ENCODE assay signal across 8 cellular contexts in genomic region chr6:150334790-150335783, GRCh38. TPM values are rescaled to one million over a fixed set of nuclear protein-coding genes. Genes with fewer than 3 reads are reported as not detected.
DNase-seq lines count a peak whose midpoint lies in the region; ATAC-seq, FAIRE-seq and TF ChIP-seq lines count a peak whose summit lies in the region.

No MANE protein-coding gene starts in this region.

- no peak for TF ChIP-seq EP300 in A549 (IDR thresholded peaks at IDR 0.05)

- H3K4me3 ChIP-seq in A549 (no peak overlapping the region), DND-41 (ENCODE audit: low read depth in 1 of 2, low read length in 2 of 2) (no peak overlapping the region), NB4 (ENCODE audit: low read depth, low read length) (no peak overlapping the region), skeletal muscle cell (ENCODE audit: low read depth, low read length) (no peak overlapping the region)

- no peak overlapping the region for H3K27ac ChIP-seq in A549
- H3K27ac ChIP-seq in DND-41 (ENCODE audit: low read length): no peak overlapping the region

- no peaks in the 10 kb centered on the region for H3K4me1 Mint-ChIP-seq in activated CD8-positive, alpha-beta T cell treated with anti-CD3 and anti-CD28 coated beads, Interleukin-2, amount 10 ng/mL, durations not matched to agents 7 days and 5 days (ENCODE audit: low read depth)

- peak; percentile 80 for TF ChIP-seq CTCF in A549 (IDR thresholded peaks at IDR 0.05)
- peak; percentile 75 for TF ChIP-seq CTCF in DND-41 (IDR thresholded peaks at IDR 0.05; ENCODE audit: borderline replicate concordance, extremely low read depth, low read length, poor library complexity, severe bottlenecking)
- TF ChIP-seq CTCF in NB4 (IDR thresholded peaks at IDR 0.05; ENCODE audit: low read depth, low read length): peak; percentile 64

- no peak overlapping the region for H3K4me3 Mint-ChIP-seq in activated CD8-positive, alpha-beta T cell treated with anti-CD3 and anti-CD28 coated beads, Interleukin-2, amount 10 ng/mL, durations not matched to agents 7 days and 5 days

- no peaks in the 10 kb centered on the region for H3K36me3 Mint-ChIP-seq in activated CD8-positive, alpha-beta T cell treated with anti-CD3 and anti-CD28 coated beads, Interleukin-2, amount 10 ng/mL, durations not matched to agents 7 days and 5 days (ENCODE audit: low read depth)

- H3K79me2 ChIP-seq in DND-41 (ENCODE audit: insufficient read depth, low read length): no peaks in the 10 kb centered on the region

- no peaks in the 10 kb centered on the region for H4K20me1 ChIP-seq in DND-41 (ENCODE audit: insufficient read depth, low read length)

- H3K4me1 ChIP-seq in A549 (no peaks in the 10 kb centered on the region), DND-41 (ENCODE audit: insufficient read depth, low read length) (no peaks in the 10 kb centered on the region)

- H3K9me3 ChIP-seq in A549 (no peaks in the 10 kb centered on the region), DND-41 (ENCODE audit: insufficient read depth, low read length, severe bottlenecking) (no peaks in the 10 kb centered on the region)

- intact Hi-C loops in left cardiac atrium (cut with DNase I): loop anchor here (1.0 to 2.0 kb wide), 2 partner anchors 254 to 255 kb away; no protein-coding TSS in a partner anchor

- H3K9me3 Mint-ChIP-seq in activated CD8-positive, alpha-beta T cell treated with anti-CD3 and anti-CD28 coated beads, Interleukin-2, amount 10 ng/mL, durations not matched to agents 7 days and 5 days (ENCODE audit: insufficient read depth): no peaks in the 10 kb centered on the region

- POLR2A ChIA-PET in A549 (lab: Yijun Ruan, JAX): no interaction called here
- POLR2A ChIA-PET in activated CD8-positive, alpha-beta T cell treated with anti-CD3 and anti-CD28 coated beads, Interleukin-2, amount 10 ng/mL, durations not matched to agents 7 days and 5 days (lab: Charles Lee): no interaction called here

- CTCF ChIA-PET in A549 (lab: Yijun Ruan, JAX): interaction anchor here (0.6 to 1.8 kb wide), 9 partner anchors 8 to 540 kb away, joined by 3 to 19 read pairs (median 4); no protein-coding TSS in a partner anchor
- CTCF ChIA-PET in activated CD8-positive, alpha-beta T cell treated with anti-CD3 and anti-CD28 coated beads, Interleukin-2, amount 10 ng/mL, durations not matched to agents 7 days and 5 days (lab: Charles Lee): interaction anchor here (1.3 kb wide), 1 partner anchor 255 kb away, joined by 8 read pairs; no protein-coding TSS in a partner anchor

- H3K36me3 ChIP-seq in DND-41 (ENCODE audit: insufficient read depth, low read length): no peaks in the 10 kb centered on the region

- H2AFZ ChIP-seq in DND-41 (ENCODE audit: low read depth, low read length): no peak overlapping the region

- no peak overlapping the region for H3K4me2 ChIP-seq in A549
- no peak overlapping the region for H3K4me2 ChIP-seq in DND-41 (ENCODE audit: insufficient read depth, low read length)

- peaks cover 3% of the 10 kb centered on the region for H3K27me3 Mint-ChIP-seq in activated CD8-positive, alpha-beta T cell treated with anti-CD3 and anti-CD28 coated beads, Interleukin-2, amount 10 ng/mL, durations not matched to agents 7 days and 5 days (ENCODE audit: low read depth)

- WGBS in A549 (ENCODE audit: missing lambda C conversion rate): 33% methylated on average over 7 of the region's 7 CpGs

- no peak for FAIRE-seq in A549 (lab: Jason Lieb, UNC)

- TF ChIP-seq POLR2A in A549 (IDR thresholded peaks at IDR 0.05; ENCODE audit: low read length) (no peak), NB4 (IDR thresholded peaks at IDR 0.05; ENCODE audit: extremely low read depth, insufficient read length) (no peak)

- H3K27me3 ChIP-seq in DND-41 (ENCODE audit: insufficient read depth, low read length, poor library complexity): peaks cover 6% of the 10 kb centered on the region

- DNase-seq in A549 (ENCODE audit: low read depth in 1 of 2, low spot score in 1 of 2) (peak; percentile 40 to 72), DND-41 (peak; percentile 35), NB4 (ENCODE audit: low read depth) (peak; percentile 67), left cardiac atrium (peak; percentile 28), skeletal muscle cell (ENCODE audit: low read depth) (peak; percentile 45), NCI-H510A (lab: John Stamatoyannopoulos, UW) (no peak), NK-92 (lab: John Stamatoyannopoulos, UW; ENCODE audit: unreplicated experiment) (no peak)
- DNase-seq in activated CD8-positive, alpha-beta T cell treated with anti-CD3 and anti-CD28 coated beads, Interleukin-2, amount 10 ng/mL, durations not matched to agents 7 days and 5 days: peak; percentile 31

- TF ChIP-seq RAD21 in A549 (conservative IDR thresholded peaks at IDR 0.05 in 1 of 2, IDR thresholded peaks at IDR 0.05 in 1 of 2): peak; percentile 80 to 82

- ATAC-seq in A549 (peak; percentile 47 to 59; a peak in 2 of 6 replicates), DND-41 (ENCODE audit: insufficient read depth, low read depth) (no peak), left cardiac atrium (peak in 1 of 2 donors; percentile 50)
- no peak for ATAC-seq in activated CD8-positive, alpha-beta T cell treated with anti-CD3 and anti-CD28 coated beads, Interleukin-2, amount 10 ng/mL, durations not matched to agents 7 days and 5 days

- H3K9ac ChIP-seq in DND-41 (ENCODE audit: low read depth, low read length): no peak overlapping the region

- no peak overlapping the region for H3K27ac Mint-ChIP-seq in activated CD8-positive, alpha-beta T cell treated with anti-CD3 and anti-CD28 coated beads, Interleukin-2, amount 10 ng/mL, durations not matched to agents 7 days and 5 days

TF ChIP-seq in A549, 52 proteins besides CTCF, POLR2A, EP300 and RAD21:
- TF ChIP-seq ZFP36 (IDR thresholded peaks at IDR 0.05; ENCODE audit: borderline replicate concordance, partially characterized antibody): no peak
- no peak for TF ChIP-seq RFX5 (IDR thresholded peaks at IDR 0.05)
- peak; percentile 86 for TF ChIP-seq SMC3 (IDR thresholded peaks at IDR 0.05)
TF ChIP-seq in A549: peak in this region for 1.

RNA-seq across cellular contexts. Expression of gene IYD, which starts 33.7 kb away (rescaled TPM):
- 0.03 and 0.08 TPM in 2 replicates for polyA plus RNA-seq in A549 (2011; rRNA removed)
- 0.01 TPM in 1 of 2 replicates, not detected in the other for polyA plus RNA-seq in A549 (2012; cell fraction: cytosol; rRNA removed)
- polyA plus RNA-seq in A549 (2012; cell fraction: nucleus; rRNA removed): not detected in 2 replicates
- polyA plus RNA-seq in A549 (2017; fragmentation: RNase III; extraction: RNeasy Plus Mini Kit Qiagen cat#74134 plus additional on column Dnase treatment): not detected in 3 replicates
- polyA minus RNA-seq in A549 (2011; rRNA and poly(A)+ RNA removed): not detected in 2 replicates
- total RNA-seq in activated CD8-positive, alpha-beta T cell treated with anti-CD3 and anti-CD28 coated beads, Interleukin-2, amount 10 ng/mL, durations not matched to agents 7 days and 5 days: not detected
- not detected for total RNA-seq in left cardiac atrium

Comparison
In these comparisons a context has a peak if more than half of its experiments do, and no peak if none do; other contexts are left out.
1. ATAC-seq: peak in A549 (2 of 2); none in DND-41 (single experiment) and activated CD8-positive, alpha-beta T cell treated with anti-CD3 and anti-CD28 coated beads, Interleukin-2, amount 10 ng/mL, durations not matched to agents 7 days and 5 days (single experiment).
2. DNase-seq: peak in A549 (2 of 2), DND-41 (single experiment), NB4 (single experiment), activated CD8-positive, alpha-beta T cell treated with anti-CD3 and anti-CD28 coated beads, Interleukin-2, amount 10 ng/mL, durations not matched to agents 7 days and 5 days (single experiment), left cardiac atrium (single experiment) and skeletal muscle cell (single experiment); none in NCI-H510A (single experiment) and NK-92 (single experiment).
3. Peak in every context shown above with its lines, with median percentiles within 50 percentile points of each other: CTCF ChIP-seq.